1 cellular context compared by ENCODE assay signal in the genomic region with DNA sequence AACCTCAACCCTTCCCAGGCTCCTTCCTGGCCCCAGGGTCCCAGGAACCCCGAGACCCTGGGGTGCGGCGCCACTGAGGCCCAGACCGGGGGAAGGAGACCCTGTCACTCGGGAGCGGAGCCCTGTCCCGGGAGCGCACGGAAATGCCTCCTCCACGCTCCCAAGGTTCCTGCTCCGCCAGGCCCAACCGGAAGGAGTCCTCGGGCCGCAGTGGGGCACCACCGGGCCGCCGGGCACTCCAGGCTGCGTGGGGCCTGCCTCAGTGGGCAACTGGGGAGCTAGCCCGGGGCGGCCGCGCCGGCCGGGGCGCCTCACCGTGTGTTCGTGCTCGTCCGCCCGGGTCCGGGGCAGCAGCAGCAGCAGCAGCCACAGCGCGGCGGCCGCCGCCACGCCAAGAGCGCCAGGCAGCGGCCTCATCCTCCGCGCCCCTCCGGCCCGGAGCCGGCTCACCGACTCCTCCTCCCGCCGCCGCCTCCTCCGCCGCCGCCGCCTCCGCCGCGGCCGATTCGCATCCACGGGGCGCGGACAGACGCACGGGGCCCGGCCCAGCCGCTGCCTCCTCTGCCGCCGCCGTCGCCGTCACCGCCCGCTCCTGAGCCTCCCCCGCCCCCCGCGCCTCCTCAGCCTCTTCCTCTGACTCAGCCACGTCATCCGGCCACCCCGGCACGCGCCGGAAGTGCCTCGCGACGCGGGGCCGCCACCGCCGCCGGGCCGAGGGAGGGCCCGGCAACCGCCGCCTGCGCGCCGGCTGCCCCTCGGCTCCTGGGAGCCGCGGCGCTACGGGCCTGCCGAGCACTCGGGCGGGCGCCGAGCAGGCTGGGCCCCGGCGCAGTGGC.
A peak's percentile ranks its signal among the peaks of the same experiment; 100 is the strongest.
TF ChIP-seq lines count a peak whose summit lies in the region.

TSS of gene TM9SF3 (minus strand) at position 594 of the 836 bp plus-strand sequence. CDS start at position 417, 177 bp downstream.

TF ChIP-seq in HepG2, 621 proteins besides CTCF, POLR2A, EP300 and RAD21 (continued from another document and continues in another):
- TF ChIP-seq DMTF1 (CRISPR knock-in tag; IDR thresholded peaks at IDR 0.05) (no peak), RFX3 (CRISPR knock-in tag; IDR thresholded peaks at IDR 0.05) (no peak), KDM3A (CRISPR knock-in tag; IDR thresholded peaks at IDR 0.05; ENCODE audit: low read depth) (no peak), MEIS1 (CRISPR knock-in tag; IDR thresholded peaks at IDR 0.05; ENCODE audit: borderline replicate concordance) (0 out of 2 replicates have a peak, but pooled peaks have one; percentile 30), MBNL3 (CRISPR knock-in tag; conservative IDR thresholded peaks at IDR 0.05) (no peak), SKI (IDR thresholded peaks at IDR 0.05; ENCODE audit: partially characterized antibody) (peak; percentile 70), ZC3H13 (CRISPR knock-in tag; IDR thresholded peaks at IDR 0.05) (no peak), ZNF615 (CRISPR knock-in tag; IDR thresholded peaks at IDR 0.05; ENCODE audit: borderline replicate concordance) (no peak), MIER3 (CRISPR knock-in tag; IDR thresholded peaks at IDR 0.05; ENCODE audit: borderline replicate concordance) (no peak), SUZ12 (IDR thresholded peaks at IDR 0.05; ENCODE audit: low read depth, low read length) (no peak), FLYWCH1 (CRISPR knock-in tag; IDR thresholded peaks at IDR 0.05) (no peak), ZNF7 (CRISPR knock-in tag; IDR thresholded peaks at IDR 0.05) (no peak), JUND (CRISPR knock-in tag; IDR thresholded peaks at IDR 0.05) (no peak), SP2 (CRISPR knock-in tag; IDR thresholded peaks at IDR 0.05) (no peak), PRPF4 (IDR thresholded peaks at IDR 0.05; ENCODE audit: low read depth, low read length, poor library complexity, severe bottlenecking) (no peak), RNF219 (CRISPR knock-in tag; IDR thresholded peaks at IDR 0.05) (no peak), ZNF567 (CRISPR knock-in tag; IDR thresholded peaks at IDR 0.05; ENCODE audit: borderline replicate concordance) (0 out of 2 replicates have a peak, but pooled peaks have one; percentile 58), TOPORS (CRISPR knock-in tag; IDR thresholded peaks at IDR 0.05) (peak; percentile 24), KDM2A (CRISPR knock-in tag; IDR thresholded peaks at IDR 0.05; ENCODE audit: borderline replicate concordance, low read depth) (peak; percentile 74; the same call in 1 of the 2 replicates), SYNCRIP (IDR thresholded peaks at IDR 0.05; ENCODE audit: insufficient read depth, low read depth, low read length) (no peak), MTF2 (CRISPR knock-in tag; IDR thresholded peaks at IDR 0.05; ENCODE audit: borderline replicate concordance) (no peak), ZNF678 (CRISPR knock-in tag; IDR thresholded peaks at IDR 0.05) (0 out of 2 replicates have a peak, but pooled peaks have one; percentile 47), ZNF317 (CRISPR knock-in tag; IDR thresholded peaks at IDR 0.05) (no peak), TBX2 (CRISPR knock-in tag; IDR thresholded peaks at IDR 0.05; ENCODE audit: borderline replicate concordance) (peak; percentile 28; the same call in 1 of the 2 replicates), ZNF253 (CRISPR knock-in tag; IDR thresholded peaks at IDR 0.05; ENCODE audit: borderline replicate concordance) (0 out of 2 replicates have a peak, but pooled peaks have one; percentile 10), CHCHD3 (CRISPR knock-in tag; IDR thresholded peaks at IDR 0.05) (no peak), ATF7 (IDR thresholded peaks at IDR 0.05) (no peak), ATF7 (CRISPR knock-in tag; IDR thresholded peaks at IDR 0.05) (no peak), ZBTB42 (CRISPR knock-in tag; IDR thresholded peaks at IDR 0.05) (no peak), KLF12 (CRISPR knock-in tag; IDR thresholded peaks at IDR 0.05; ENCODE audit: borderline replicate concordance) (peak; percentile 35; the same call in 1 of the 2 replicates), ZNF337 (CRISPR knock-in tag; IDR thresholded peaks at IDR 0.05; ENCODE audit: borderline replicate concordance, low read depth) (no peak), SMAD1 (CRISPR knock-in tag; IDR thresholded peaks at IDR 0.05; ENCODE audit: borderline replicate concordance, low read depth) (no peak), ZMAT5 (CRISPR knock-in tag; IDR thresholded peaks at IDR 0.05; ENCODE audit: borderline replicate concordance, low read depth) (no peak)
- TF ChIP-seq, protein P1, sequence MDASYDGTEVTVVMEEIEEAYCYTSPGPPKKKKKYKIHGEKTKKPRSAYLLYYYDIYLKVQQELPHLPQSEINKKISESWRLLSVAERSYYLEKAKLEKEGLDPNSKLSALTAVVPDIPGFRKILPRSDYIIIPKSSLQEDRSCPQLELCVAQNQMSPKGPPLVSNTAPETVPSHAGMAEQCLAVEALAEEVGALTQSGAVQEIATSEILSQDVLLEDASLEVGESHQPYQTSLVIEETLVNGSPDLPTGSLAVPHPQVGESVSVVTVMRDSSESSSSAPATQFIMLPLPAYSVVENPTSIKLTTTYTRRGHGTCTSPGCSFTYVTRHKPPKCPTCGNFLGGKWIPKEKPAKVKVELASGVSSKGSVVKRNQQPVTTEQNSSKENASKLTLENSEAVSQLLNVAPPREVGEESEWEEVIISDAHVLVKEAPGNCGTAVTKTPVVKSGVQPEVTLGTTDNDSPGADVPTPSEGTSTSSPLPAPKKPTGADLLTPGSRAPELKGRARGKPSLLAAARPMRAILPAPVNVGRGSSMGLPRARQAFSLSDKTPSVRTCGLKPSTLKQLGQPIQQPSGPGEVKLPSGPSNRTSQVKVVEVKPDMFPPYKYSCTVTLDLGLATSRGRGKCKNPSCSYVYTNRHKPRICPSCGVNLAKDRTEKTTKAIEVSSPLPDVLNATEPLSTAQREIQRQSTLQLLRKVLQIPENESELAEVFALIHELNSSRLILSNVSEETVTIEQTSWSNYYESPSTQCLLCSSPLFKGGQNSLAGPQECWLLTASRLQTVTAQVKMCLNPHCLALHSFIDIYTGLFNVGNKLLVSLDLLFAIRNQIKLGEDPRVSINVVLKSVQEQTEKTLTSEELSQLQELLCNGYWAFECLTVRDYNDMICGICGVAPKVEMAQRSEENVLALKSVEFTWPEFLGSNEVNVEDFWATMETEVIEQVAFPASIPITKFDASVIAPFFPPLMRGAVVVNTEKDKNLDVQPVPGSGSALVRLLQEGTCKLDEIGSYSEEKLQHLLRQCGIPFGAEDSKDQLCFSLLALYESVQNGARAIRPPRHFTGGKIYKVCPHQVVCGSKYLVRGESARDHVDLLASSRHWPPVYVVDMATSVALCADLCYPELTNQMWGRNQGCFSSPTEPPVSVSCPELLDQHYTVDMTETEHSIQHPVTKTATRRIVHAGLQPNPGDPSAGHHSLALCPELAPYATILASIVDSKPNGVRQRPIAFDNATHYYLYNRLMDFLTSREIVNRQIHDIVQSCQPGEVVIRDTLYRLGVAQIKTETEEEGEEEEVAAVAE (CRISPR knock-in tag; IDR thresholded peaks at IDR 0.05; ENCODE audit: borderline replicate concordance) = no peak
- TF ChIP-seq, protein P2, sequence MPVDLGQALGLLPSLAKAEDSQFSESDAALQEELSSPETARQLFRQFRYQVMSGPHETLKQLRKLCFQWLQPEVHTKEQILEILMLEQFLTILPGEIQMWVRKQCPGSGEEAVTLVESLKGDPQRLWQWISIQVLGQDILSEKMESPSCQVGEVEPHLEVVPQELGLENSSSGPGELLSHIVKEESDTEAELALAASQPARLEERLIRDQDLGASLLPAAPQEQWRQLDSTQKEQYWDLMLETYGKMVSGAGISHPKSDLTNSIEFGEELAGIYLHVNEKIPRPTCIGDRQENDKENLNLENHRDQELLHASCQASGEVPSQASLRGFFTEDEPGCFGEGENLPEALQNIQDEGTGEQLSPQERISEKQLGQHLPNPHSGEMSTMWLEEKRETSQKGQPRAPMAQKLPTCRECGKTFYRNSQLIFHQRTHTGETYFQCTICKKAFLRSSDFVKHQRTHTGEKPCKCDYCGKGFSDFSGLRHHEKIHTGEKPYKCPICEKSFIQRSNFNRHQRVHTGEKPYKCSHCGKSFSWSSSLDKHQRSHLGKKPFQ (CRISPR knock-in tag; IDR thresholded peaks at IDR 0.05; ENCODE audit: insufficient replicate concordance) = no peak
- TF ChIP-seq, protein P3, sequence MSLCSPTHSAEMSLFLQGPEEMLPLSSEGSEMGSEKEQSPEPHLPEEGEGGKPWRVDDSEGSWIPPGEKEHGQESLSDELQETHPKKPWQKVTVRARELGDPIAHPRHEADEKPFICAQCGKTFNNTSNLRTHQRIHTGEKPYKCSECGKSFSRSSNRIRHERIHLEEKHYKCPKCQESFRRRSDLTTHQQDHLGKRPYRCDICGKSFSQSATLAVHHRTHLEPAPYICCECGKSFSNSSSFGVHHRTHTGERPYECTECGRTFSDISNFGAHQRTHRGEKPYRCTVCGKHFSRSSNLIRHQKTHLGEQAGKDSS (CRISPR knock-in tag; IDR thresholded peaks at IDR 0.05; ENCODE audit: borderline replicate concordance, low read depth) = peak; percentile 95
- TF ChIP-seq, protein P4, sequence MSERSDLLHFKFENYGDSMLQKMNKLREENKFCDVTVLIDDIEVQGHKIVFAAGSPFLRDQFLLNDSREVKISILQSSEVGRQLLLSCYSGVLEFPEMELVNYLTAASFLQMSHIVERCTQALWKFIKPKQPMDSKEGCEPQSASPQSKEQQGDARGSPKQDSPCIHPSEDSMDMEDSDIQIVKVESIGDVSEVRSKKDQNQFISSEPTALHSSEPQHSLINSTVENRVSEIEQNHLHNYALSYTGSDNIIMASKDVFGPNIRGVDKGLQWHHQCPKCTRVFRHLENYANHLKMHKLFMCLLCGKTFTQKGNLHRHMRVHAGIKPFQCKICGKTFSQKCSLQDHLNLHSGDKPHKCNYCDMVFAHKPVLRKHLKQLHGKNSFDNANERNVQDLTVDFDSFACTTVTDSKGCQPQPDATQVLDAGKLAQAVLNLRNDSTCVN (CRISPR knock-in tag; IDR thresholded peaks at IDR 0.05; ENCODE audit: borderline replicate concordance) = no peak
- TF ChIP-seq, protein P5, sequence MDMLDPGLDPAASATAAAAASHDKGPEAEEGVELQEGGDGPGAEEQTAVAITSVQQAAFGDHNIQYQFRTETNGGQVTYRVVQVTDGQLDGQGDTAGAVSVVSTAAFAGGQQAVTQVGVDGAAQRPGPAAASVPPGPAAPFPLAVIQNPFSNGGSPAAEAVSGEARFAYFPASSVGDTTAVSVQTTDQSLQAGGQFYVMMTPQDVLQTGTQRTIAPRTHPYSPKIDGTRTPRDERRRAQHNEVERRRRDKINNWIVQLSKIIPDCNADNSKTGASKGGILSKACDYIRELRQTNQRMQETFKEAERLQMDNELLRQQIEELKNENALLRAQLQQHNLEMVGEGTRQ (IDR thresholded peaks at IDR 0.05; ENCODE audit: low read depth, low read length) = no peak
- TF ChIP-seq, protein P5 (CRISPR knock-in tag; IDR thresholded peaks at IDR 0.05; ENCODE audit: borderline replicate concordance) = no peak
